In the genomic region with DNA sequence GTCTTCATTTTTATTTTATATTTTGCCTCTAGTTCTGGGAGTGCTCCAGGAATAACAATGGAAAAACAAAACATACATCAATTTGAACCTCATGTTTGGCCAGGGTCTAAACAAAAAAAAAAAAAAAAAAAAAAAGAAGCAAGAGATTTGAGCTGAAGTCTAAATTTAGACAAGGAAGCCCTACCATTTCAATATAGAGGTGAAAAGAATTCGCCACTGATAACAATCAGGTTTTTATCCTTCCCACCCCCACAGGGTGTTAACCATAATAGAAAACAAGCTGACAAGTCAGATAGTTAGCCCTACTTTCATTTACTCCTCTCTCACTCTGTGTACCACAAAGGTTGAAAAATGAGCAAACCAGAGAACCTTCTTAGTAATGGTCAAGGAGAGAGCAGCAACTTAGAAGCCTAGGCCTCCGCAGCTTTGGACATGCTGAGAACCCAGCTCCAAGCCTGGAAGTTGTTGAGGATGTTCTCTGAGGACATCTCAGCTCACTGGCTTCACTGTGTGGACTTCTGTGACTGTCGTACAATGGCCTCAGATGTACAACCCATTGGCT, we compare ENCODE assay signal across 10 cellular contexts.
DNase-seq lines count a peak whose midpoint lies in the region; ATAC-seq and TF ChIP-seq lines count a peak whose summit lies in the region.
"Had no signal": no experiment of that assay in that cellular context is flagged by ENCODE, and none has a peak within 500 bp of the region (broad histone marks: within the 10 kb centered on the region; RNA-seq: fewer than 3 reads in every experiment).

No MANE protein-coding gene starts in this region.

- TF ChIP-seq CTCF in GM12864 (IDR thresholded peaks at IDR 0.05; ENCODE audit: low read depth, low read length, missing control alignments) (no peak), choroid plexus epithelial cell (conservative IDR thresholded peaks at IDR 0.05; ENCODE audit: low read depth, low read length) (no peak), left lung (IDR thresholded peaks at IDR 0.05) (no peak), A673 (conservative IDR thresholded peaks at IDR 0.05; ENCODE audit: low read depth, low read length) (no peak)

- H3K4me1 ChIP-seq in left lung: no peaks in the 10 kb centered on the region
- no peaks in the 10 kb centered on the region for H3K4me1 ChIP-seq in A673 (ENCODE audit: insufficient read depth, low read length, poor library complexity, severe bottlenecking)
- H3K4me1 ChIP-seq: gastroesophageal sphincter, tibial artery had no signal

- DNase-seq in GM12864 (ENCODE audit: low read depth) (peak; percentile 12), choroid plexus epithelial cell (ENCODE audit: low read depth) (peak; percentile 22), NCI-H1417 (lab: John Stamatoyannopoulos, UW) (no peak), left lung (no peak), A673 (ENCODE audit: low spot score) (no peak), dermis blood vessel endothelial cell (no peak)
- DNase-seq: tibial artery had no signal

- CTCF ChIA-PET in A673 (lab: Charles Lee): no interaction called here

- H3K27ac ChIP-seq in left lung: no peak overlapping the region
- H3K27ac ChIP-seq in A673 (ENCODE audit: low read depth, low read length, poor library complexity, severe bottlenecking): no peak overlapping the region
- H3K27ac ChIP-seq: gastroesophageal sphincter, tibial artery had no signal

- intact Hi-C loops in left lung (cut with DNase I) (no loop called here), A673 (cut with micrococcal nuclease; ENCODE audit: unreplicated experiment) (no loop called here)

- no TSS peak for BruUV-seq in A673 (replicated peaks; lab: Mats Ljungman, UMichigan)

- no peaks in the 10 kb centered on the region for H3K36me3 ChIP-seq in left lung
- no peaks in the 10 kb centered on the region for H3K36me3 ChIP-seq in A673 (ENCODE audit: insufficient read depth, low read length, poor library complexity, severe bottlenecking)
- H3K36me3 ChIP-seq: gastroesophageal sphincter, tibial artery had no signal

- ATAC-seq in GM19372 (IDR thresholded peaks at IDR 0.05; ENCODE audit: low read depth, unreplicated experiment) (peak; percentile 68), HG03095 (IDR thresholded peaks at IDR 0.05; ENCODE audit: unreplicated experiment) (peak; percentile 74), left lung (no peak)
- ATAC-seq: gastroesophageal sphincter had no signal

- H3K27me3 ChIP-seq in left lung: no peaks in the 10 kb centered on the region
- peaks cover 5% of the 10 kb centered on the region for H3K27me3 ChIP-seq in A673 (replicated peaks; ENCODE audit: insufficient read depth, low read depth, low read length, poor library complexity)
- H3K27me3 ChIP-seq: gastroesophageal sphincter, tibial artery had no signal

- H3K9me3 ChIP-seq in left lung: no peaks in the 10 kb centered on the region
- no peaks in the 10 kb centered on the region for H3K9me3 ChIP-seq in A673 (ENCODE audit: low read depth, low read length, poor library complexity, severe bottlenecking)

- POLR2A ChIA-PET in A673 (lab: Charles Lee; ENCODE audit: low non-redundant PET): no interaction called here

- H3K4me3 ChIP-seq in GM12864 (ENCODE audit: low read depth, low read length): no peak overlapping the region
- H3K4me3 ChIP-seq in choroid plexus epithelial cell (ENCODE audit: low read depth, low read length): no peak overlapping the region
- no peak overlapping the region for H3K4me3 ChIP-seq in left lung
- H3K4me3 ChIP-seq in A673 (ENCODE audit: low read depth, low read length, poor library complexity, severe bottlenecking): no peak overlapping the region
- H3K4me3 ChIP-seq: gastroesophageal sphincter, tibial artery had no signal

Comparison
In these comparisons a context has a peak if more than half of its experiments do, and no peak if none do; other contexts are left out.
1. DNase-seq: peak in GM12864 (single experiment) and choroid plexus epithelial cell (single experiment); none in NCI-H1417 (0 of 3), left lung (0 of 2), A673 (single experiment) and dermis blood vessel endothelial cell (single experiment).